Comparison of ENCODE assay signal across 8 cellular contexts in the genomic region with DNA sequence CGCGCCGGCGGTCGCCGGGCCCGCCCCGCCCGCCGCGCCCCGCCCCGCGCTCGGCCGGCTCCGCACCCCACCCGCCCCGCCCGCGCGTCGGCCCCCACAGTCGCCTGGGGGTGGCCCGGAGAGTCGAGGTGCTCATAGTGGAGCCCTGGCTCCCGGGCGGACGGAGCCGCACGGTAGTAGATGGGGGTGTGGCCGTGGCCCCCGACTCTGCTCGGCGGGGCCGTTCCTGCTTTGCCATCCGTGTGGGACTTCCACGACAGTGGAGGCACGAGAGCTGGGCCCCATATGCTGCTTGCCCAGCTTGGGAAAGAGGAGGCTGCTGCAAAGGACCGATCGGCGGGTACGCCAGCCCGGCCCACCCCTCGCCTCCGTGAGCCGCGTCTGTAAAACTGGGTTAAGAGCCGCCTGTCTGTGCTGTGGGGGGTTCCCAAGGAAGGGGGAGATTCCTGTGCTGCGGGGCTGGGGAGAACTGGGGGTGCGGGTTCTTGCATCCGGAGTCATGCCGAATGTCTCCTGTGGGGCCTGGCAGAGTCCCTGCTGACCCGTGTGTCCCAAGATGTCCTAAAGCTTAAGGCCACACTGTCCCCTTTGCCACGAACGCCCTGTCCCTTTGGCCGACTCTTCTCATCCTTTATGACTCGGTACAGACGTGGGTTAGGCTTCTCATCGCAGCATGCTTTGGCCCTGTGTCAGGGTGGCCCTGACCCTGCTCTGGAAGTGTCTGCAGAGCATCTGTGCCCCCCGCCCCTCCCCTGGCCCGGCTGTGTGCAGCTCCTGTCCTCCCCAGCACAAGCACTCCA. TPM values are rescaled to one million over a fixed set of nuclear protein-coding genes. Genes with fewer than 3 reads are reported as not detected.
DNase-seq lines count a peak whose midpoint lies in the region; ATAC-seq and TF ChIP-seq lines count a peak whose summit lies in the region.

A gene (plus strand): TSS at position 70 of the 800 bp plus-strand sequence. CDS start 12,639 bp downstream, outside the sequence.

- ATAC-seq in GM19351 (IDR thresholded peaks at IDR 0.05; ENCODE audit: unreplicated experiment) (peak; percentile 5), T-cell (replicated peaks in 1 of 4) (peak; percentile 38 to 67 (median 44)), natural killer cell (peak; percentile 47 to 72 (median 64)), HG02885 (IDR thresholded peaks at IDR 0.05; ENCODE audit: poor library complexity, unreplicated experiment) (no peak)

- H3K27me3 Mint-ChIP-seq in T-cell (peaks cover 0 to 5% of the 10 kb centered on the region in 2 donors), natural killer cell (ENCODE audit: low read depth in 2 of 2) (peaks cover 3 to 10% of the 10 kb centered on the region in 2 donors)

- no peak for TF ChIP-seq CTCF in natural killer cell (IDR thresholded peaks at IDR 0.05)

- intact Hi-C loops in natural killer cell (cut with micrococcal nuclease) = no loop called here
- intact Hi-C loops in head of caudate nucleus (cut with DNase I) = no loop called here

- peak in 30 of 34 experiments; percentile 31 to 68 (median 54) for DNase-seq in T-cell
- DNase-seq in effector CD4-positive, alpha-beta T cell = peak; percentile 49
- peak; percentile 48 for DNase-seq in natural killer cell
- no peak for DNase-seq in UCSD-AML1 (lab: John Stamatoyannopoulos, UW; ENCODE audit: unreplicated experiment)
- DNase-seq in head of caudate nucleus = no peak
- DNase-seq in NCI-H1105 treated with DMSO at 0.1 percent for 48 hours (lab: John Stamatoyannopoulos, UW) = no peak

- H3K36me3 Mint-ChIP-seq in T-cell (peaks cover 3% of the 10 kb centered on the region), natural killer cell (no peaks in the 10 kb centered on the region)

- POLR2A ChIA-PET in T-cell (lab: Charles Lee) = interaction anchor here in 1 of 2 donors (0.5 kb wide), 1 partner anchor 560 kb away, joined by 5 read pairs; no protein-coding TSS in a partner anchor

- H3K4me3 Mint-ChIP-seq in T-cell (peak within 1 kb of the TSS; percentile 83 to 91 (median 88)), natural killer cell (peak within 1 kb of the TSS; percentile 90)

- H3K4me1 Mint-ChIP-seq in T-cell (peaks cover 44 to 51% (median 49%) of the 10 kb centered on the region in 3 donors), natural killer cell (peaks cover 26 to 64% of the 10 kb centered on the region in 2 donors)

- H3K9me3 Mint-ChIP-seq in T-cell (no peaks in the 10 kb centered on the region), natural killer cell (no peaks in the 10 kb centered on the region)

- CTCF ChIA-PET in T-cell (lab: Charles Lee) = no interaction called here

- peak within 1 kb of the TSS; percentile 89 to 94 for H3K27ac Mint-ChIP-seq in T-cell
- peak within 1 kb of the TSS; percentile 82 to 92 for H3K27ac Mint-ChIP-seq in natural killer cell

RNA-seq across cellular contexts. Expression of the gene that starts here (rescaled TPM):
- total RNA-seq in T-cell (1 to 10 TPM; 1.1 to 1.9 (median 1.5) TPM), natural killer cell (1 to 10 TPM; 1.2 to 2.2 (median 1.4) TPM)

Comparison
In these comparisons a context has a peak if more than half of its experiments do, and no peak if none do; other contexts are left out.
1. DNase-seq: peak in T-cell (30 of 34), effector CD4-positive, alpha-beta T cell (single experiment) and natural killer cell (single experiment); none in UCSD-AML1 (single experiment), head of caudate nucleus (0 of 42) and NCI-H1105 treated with DMSO at 0.1 percent for 48 hours (single experiment).